Comparison of ENCODE assay signal across 11 cellular contexts in genomic region chr9:109098960-109099308, GRCh38. TPM values are rescaled to one million over a fixed set of nuclear protein-coding genes. Genes with fewer than 3 reads are reported as not detected.
A peak's percentile ranks its signal among the peaks of the same experiment; 100 is the strongest.
DNase-seq lines count a peak whose midpoint lies in the region; ATAC-seq, FAIRE-seq and TF ChIP-seq lines count a peak whose summit lies in the region.
"Had no signal": no experiment of that assay in that cellular context is flagged by ENCODE, and none has a peak within 500 bp of the region (broad histone marks: within the 10 kb centered on the region; RNA-seq: fewer than 3 reads in every experiment).

No MANE protein-coding gene starts in this region.

- H3K23ac ChIP-seq in mesendoderm (ENCODE audit: low read length) = no peak overlapping the region

- H3K79me2 ChIP-seq in K562 (ENCODE audit: control insufficient read depth, insufficient read depth, low read length) = peaks cover 97% of the 10 kb centered on the region
- peaks cover 62% of the 10 kb centered on the region for H3K79me2 ChIP-seq in mesendoderm (ENCODE audit: control insufficient read depth, insufficient read depth, low read length)

- TF ChIP-seq EP300 in K562 (IDR thresholded peaks at IDR 0.05; ENCODE audit: low read length) = no peak

- WGBS in K562 (ENCODE audit: insufficient coverage, low coverage, missing lambda C conversion rate) = 53% methylated on average over 2 of the region's 2 CpGs
- no CpG with 5 or more reads among the region's 2 CpGs for WGBS in mesendoderm (ENCODE audit: extremely low coverage, insufficient coverage, low lambda C conversion rate)
- WGBS in thyroid gland, 2 donors = 35 to 38% methylated on average over 2 of the region's 2 CpGs

- no peak overlapping the region for H2AK5ac ChIP-seq in mesendoderm (ENCODE audit: low read length)

- intact Hi-C loops in activated CD4-positive, alpha-beta T cell treated with anti-CD3 and anti-CD28 coated beads for 36 hours (cut with DNase I, micrococcal nuclease) = loop anchor here in 1 of 2 experiments (5.0 kb wide), 1 partner anchor 87 kb away; the partner anchor contains the start of gene CTNNAL1
- intact Hi-C loops in K562 (cut with micrococcal nuclease) = loop anchor here (1.0 to 5.0 kb wide), 2 partner anchors 35 to 83 kb away; no protein-coding TSS in a partner anchor
- intact Hi-C loops in thyroid gland (cut with DNase I) = no loop called here

- peaks cover 0 to 31% of the 10 kb centered on the region in 2 experiments; a peak in 4 of 5 replicates for H3K4me1 ChIP-seq in K562 (replicated peaks in 1 of 2; ENCODE audit: control insufficient read depth in 2 of 2, insufficient read depth in 2 of 2, low read length in 2 of 2)
- peaks cover 4% of the 10 kb centered on the region for H3K4me1 ChIP-seq in mesendoderm (ENCODE audit: control insufficient read depth, low read depth, low read length)
- H3K4me1 ChIP-seq in thyroid gland = peaks cover 86 to 89% of the 10 kb centered on the region in 2 donors

- no peaks in the 10 kb centered on the region; the same call in 1 of the 2 replicates for H3K9me3 ChIP-seq in K562 (replicated peaks; ENCODE audit: control insufficient read depth, insufficient read depth, low read depth, low read length)
- H3K9me3 ChIP-seq in thyroid gland = no peaks in the 10 kb centered on the region
- H3K9me3 ChIP-seq: pancreas had no signal

- 0 out of 4 replicates have a peak, but pooled peaks of 1 of the 2 experiments have one; percentile 3 for TF ChIP-seq RAD21 in K562 (CRISPR knock-in tag; conservative IDR thresholded peaks at IDR 0.05 in 1 of 2, IDR thresholded peaks at IDR 0.05 in 1 of 2)

- H3K27ac ChIP-seq in K562 (ENCODE audit: extremely low read depth, low read depth, low read length) (peak overlapping the region; percentile 62), mesendoderm (ENCODE audit: low read depth, low read length) (no peak overlapping the region), thyroid gland (peak overlapping the region; percentile 92 to 96 (median 93))

- ATAC-seq in activated CD4-positive, alpha-beta T cell treated with anti-CD3 and anti-CD28 coated beads for 36 hours = no peak
- ATAC-seq in K562 = peak; percentile 15

- H3K4me2 ChIP-seq in K562 (ENCODE audit: insufficient read depth, low read length) (peak overlapping the region; percentile 14), mesendoderm (ENCODE audit: low read length) (no peak overlapping the region)

- H3K9ac ChIP-seq in K562 (ENCODE audit: insufficient read depth in 1 of 2, low read depth in 2 of 2, low read length in 2 of 2) (peak overlapping the region in 1 of 2 experiments; percentile 35; a peak in 1 of 4 replicates), mesendoderm (ENCODE audit: low read length) (no peak overlapping the region)

- peaks cover 9% of the 10 kb centered on the region for H3K9me3 Mint-ChIP-seq in activated CD4-positive, alpha-beta T cell treated with anti-CD3 and anti-CD28 coated beads for 36 hours (ENCODE audit: low read depth)

- TF ChIP-seq CTCF in K562 (IDR thresholded peaks at IDR 0.05 in 2 of 3, conservative IDR thresholded peaks at IDR 0.05 in 1 of 3; ENCODE audit: insufficient read depth in 2 of 3, low read depth in 1 of 3, low read length in 3 of 3) (no peak), thyroid gland (IDR thresholded peaks at IDR 0.05) (peak in 1 of 6 experiments; percentile 1)

- peaks cover 83% of the 10 kb centered on the region for H3K36me3 ChIP-seq in K562 (ENCODE audit: control insufficient read depth, insufficient read depth, low read length)
- H3K36me3 ChIP-seq in mesendoderm (ENCODE audit: control insufficient read depth, insufficient read depth, low read length) = no peaks in the 10 kb centered on the region
- H3K36me3 ChIP-seq in thyroid gland = no peaks in the 10 kb centered on the region
- H3K36me3 ChIP-seq: pancreas had no signal

- no peak overlapping the region for H3K56ac ChIP-seq in mesendoderm (ENCODE audit: low read length)

- peaks cover 39% of the 10 kb centered on the region for H3K36me3 Mint-ChIP-seq in activated CD4-positive, alpha-beta T cell treated with anti-CD3 and anti-CD28 coated beads for 36 hours (ENCODE audit: low read depth)

- H3K4me3 Mint-ChIP-seq in activated CD4-positive, alpha-beta T cell treated with anti-CD3 and anti-CD28 coated beads for 36 hours = no peak overlapping the region
- H3K4me3 Mint-ChIP-seq: activated naive CD8-positive, alpha-beta T cell treated with anti-CD3 and anti-CD28 coated beads, Interleukin-2, amount 10 ng/mL, durations not matched to agents 7 days and 5 days had no signal

- no peak for DNase-seq in activated CD4-positive, alpha-beta T cell treated with anti-CD3 and anti-CD28 coated beads for 36 hours
- DNase-seq in activated CD4-positive, alpha-beta T cell treated with anti-CD3 and anti-CD28 coated beads for 1 hour = no peak
- DNase-seq in K562 (ENCODE audit: extremely low read depth in 1 of 4, low spot score in 3 of 4) = no peak
- peak; percentile 35 for DNase-seq in mesendoderm
- peak in 1 of 2 donors; percentile 27 for DNase-seq in thyroid gland
- no peak for DNase-seq in RPMI8226
- no peak for DNase-seq in NCI-H774 (lab: John Stamatoyannopoulos, UW)
- DNase-seq in activated effector memory CD4-positive, alpha-beta T cell treated with anti-CD3 and anti-CD28 coated beads, Interleukin-2, amount 50 U/mL, for 16 hours = no peak
- DNase-seq: activated naive CD8-positive, alpha-beta T cell treated with anti-CD3 and anti-CD28 coated beads, Interleukin-2, amount 10 ng/mL, durations not matched to agents 7 days and 5 days had no signal

- no peak overlapping the region for H2BK120ac ChIP-seq in mesendoderm (ENCODE audit: low read depth, low read length)

- POLR2A ChIA-PET in activated CD4-positive, alpha-beta T cell treated with anti-CD3 and anti-CD28 coated beads for 36 hours (lab: Charles Lee) = no interaction called here
- POLR2A ChIA-PET in K562 (lab: Yijun Ruan, JAX) = interaction anchor here (0.7 kb wide), 1 partner anchor 9 kb away, joined by 3 read pairs; no protein-coding TSS in a partner anchor

- H3K27ac Mint-ChIP-seq in activated CD4-positive, alpha-beta T cell treated with anti-CD3 and anti-CD28 coated beads for 36 hours = peak overlapping the region; percentile 89
- H3K27ac Mint-ChIP-seq: activated naive CD8-positive, alpha-beta T cell treated with anti-CD3 and anti-CD28 coated beads, Interleukin-2, amount 10 ng/mL, durations not matched to agents 7 days and 5 days had no signal

- no TSS peak for BruUV-seq in K562 (replicated peaks; lab: Mats Ljungman, UMichigan)

- peak; percentile 15 for FAIRE-seq in K562 (lab: Jason Lieb, UNC)
- FAIRE-seq: pancreas, urothelium cell line had no signal

- no peaks in the 10 kb centered on the region for H3K27me3 ChIP-seq in K562 (ENCODE audit: control insufficient read depth in 2 of 2, insufficient read depth in 2 of 2, low read length in 2 of 2)
- no peaks in the 10 kb centered on the region for H3K27me3 ChIP-seq in mesendoderm (ENCODE audit: insufficient read depth, low read length, poor library complexity)
- H3K27me3 ChIP-seq in thyroid gland = no peaks in the 10 kb centered on the region
- H3K27me3 ChIP-seq: pancreas had no signal

- no peaks in the 10 kb centered on the region for H3K9me1 ChIP-seq in K562 (ENCODE audit: control insufficient read depth, insufficient read depth, low read length)

- no peak overlapping the region for H4K5ac ChIP-seq in mesendoderm (ENCODE audit: low read length)

- no peak overlapping the region for H3K4ac ChIP-seq in mesendoderm (ENCODE audit: low read depth, low read length)

- no peak overlapping the region for H2AFZ ChIP-seq in K562 (ENCODE audit: low read depth, low read length)

- CTCF ChIA-PET in activated CD4-positive, alpha-beta T cell treated with anti-CD3 and anti-CD28 coated beads for 36 hours (lab: Charles Lee) = interaction anchor here (0.6 to 2.5 kb wide), 2 partner anchors 11 to 13 kb away, joined by 3 to 8 read pairs; no protein-coding TSS in a partner anchor
- CTCF ChIA-PET in K562 (lab: Yijun Ruan, JAX; ENCODE audit: low intra/inter-chr PET ratio) = no interaction called here

- no peaks in the 10 kb centered on the region for H4K20me1 ChIP-seq in K562 (replicated peaks; ENCODE audit: control insufficient read depth, insufficient read depth, low read length)

- peak overlapping the region; percentile 70 for H3K18ac ChIP-seq in mesendoderm (ENCODE audit: low read length)

- H3K4me3 ChIP-seq in K562 = no peak overlapping the region
- no peak overlapping the region for H3K4me3 ChIP-seq in mesendoderm (ENCODE audit: low read length)
- no peak overlapping the region for H3K4me3 ChIP-seq in thyroid gland (replicated peaks in 1 of 3)
- H3K4me3 ChIP-seq: pancreas had no signal

- no peak overlapping the region for H4K8ac ChIP-seq in mesendoderm (ENCODE audit: low read depth, low read length)

- H2BK5ac ChIP-seq in mesendoderm (ENCODE audit: low read length) = no peak overlapping the region

- in situ Hi-C loops in K562 (cut with MboI) = no loop called here

- H3K27me3 Mint-ChIP-seq in activated CD4-positive, alpha-beta T cell treated with anti-CD3 and anti-CD28 coated beads for 36 hours = no peaks in the 10 kb centered on the region
- H3K27me3 Mint-ChIP-seq: activated naive CD8-positive, alpha-beta T cell treated with anti-CD3 and anti-CD28 coated beads, Interleukin-2, amount 10 ng/mL, durations not matched to agents 7 days and 5 days had no signal

- H2BK15ac ChIP-seq in mesendoderm (replicated peaks; ENCODE audit: low read depth) = no peak overlapping the region

- peaks cover 17% of the 10 kb centered on the region for H3K79me1 ChIP-seq in mesendoderm (ENCODE audit: low read length)

- H3K4me1 Mint-ChIP-seq in activated CD4-positive, alpha-beta T cell treated with anti-CD3 and anti-CD28 coated beads for 36 hours = peaks cover 91% of the 10 kb centered on the region

- no peak for TF ChIP-seq POLR2A in K562 (conservative IDR thresholded peaks at IDR 0.05)
- TF ChIP-seq POLR2A in thyroid gland (IDR thresholded peaks at IDR 0.05) = no peak

RNA-seq across cellular contexts. Expression of gene TMEM245, which starts 20.8 kb away (rescaled TPM):
- total RNA-seq in activated CD4-positive, alpha-beta T cell treated with anti-CD3 and anti-CD28 coated beads for 36 hours = 10 to 100 TPM; 24.0 to 24.5 TPM
- 63.8 and 96.7 TPM in 2 replicates for total RNA-seq in K562 (2011; cell fraction: chromatin; rRNA removed; ENCODE audit: low replicate concordance)
- total RNA-seq in K562 (2011; cell fraction: nucleolus; rRNA removed) = 45.0 and 54.9 TPM in 2 replicates
- total RNA-seq in K562 (2011; cell fraction: nucleoplasm; rRNA removed) = 78.2 and 94.0 TPM in 2 replicates
- 13.9 and 15.1 TPM in 2 replicates for total RNA-seq in K562 (2014; rRNA removed)
- total RNA-seq in K562 (2014; rRNA removed; fragmentation: Illumina TruSeq; extraction: Trizol) = 30.5 and 32.8 TPM in 2 replicates
- total RNA-seq in K562 (2015; rRNA removed; fragmentation: Illumina TruSeq; extraction: Trizol) = 29.3 and 31.1 TPM in 2 replicates
- total RNA-seq in K562 (2021) = 24.3 and 26.9 TPM in 2 replicates
- 34.9 and 43.2 TPM in 2 replicates for polyA plus RNA-seq in K562 (2011; rRNA removed)
- 28.7 and 45.6 TPM in 2 replicates for polyA plus RNA-seq in K562 (2011; cell fraction: cytosol; rRNA removed)
- 31.8 and 33.1 TPM in 2 replicates for polyA plus RNA-seq in K562 (2011; cell fraction: nucleus; rRNA removed)
- polyA plus RNA-seq in K562 (2012) = 18.4 and 21.3 TPM in 2 replicates
- polyA plus RNA-seq in K562 (2014; fragmentation: Illumina TruSeq; extraction: Trizol) = 26.0 and 33.7 TPM in 2 replicates
- polyA plus RNA-seq in K562 (2014; fragmentation: Nextera tagmentation; extraction: Ambion mirVana) = 10 to 100 TPM in 1 of 2 experiments, 1 to 10 TPM in 1; 8.5 to 12.1 TPM
- polyA plus RNA-seq in K562 (2014; rRNA removed) = 15.8 and 16.6 TPM in 2 replicates
- 100 and 105 TPM in 2 replicates for polyA minus RNA-seq in K562 (2011; rRNA and poly(A)+ RNA removed)
- polyA minus RNA-seq in K562 (2011; cell fraction: cytosol; rRNA and poly(A)+ RNA removed) = 25.8 and 36.3 TPM in 2 replicates
- 44.7 and 68.2 TPM in 2 replicates for polyA minus RNA-seq in K562 (2011; cell fraction: nucleus; rRNA and poly(A)+ RNA removed)
- 28.2 TPM for polyA plus RNA-seq in mesendoderm (2013, experiment 1 of 2)
- 27.8 TPM for polyA plus RNA-seq in mesendoderm (2013, experiment 2 of 2)
- 100 to 1,000 TPM; 222 to 549 (median 318) TPM for total RNA-seq in thyroid gland
